ENCODE assay signal across 1 cellular context in genomic region chr10:129888784-129889616, GRCh38.
TF ChIP-seq lines count a peak whose summit lies in the region.

No MANE protein-coding gene starts in this region.

TF ChIP-seq in HepG2, 621 proteins besides CTCF, POLR2A, EP300 and RAD21 (continued from another document):
- TF ChIP-seq ZFYVE20 (CRISPR knock-in tag; IDR thresholded peaks at IDR 0.05; ENCODE audit: borderline replicate concordance, low read depth) (no peak), PATZ1 (CRISPR knock-in tag; IDR thresholded peaks at IDR 0.05) (0 out of 2 replicates have a peak, but pooled peaks have one; percentile 21), ZNF550 (CRISPR knock-in tag; IDR thresholded peaks at IDR 0.05; ENCODE audit: borderline replicate concordance) (no peak), XRCC5 (optimal IDR thresholded peaks at IDR 0.05; ENCODE audit: low read length) (peak; percentile 64), ZBTB7A (CRISPR knock-in tag; IDR thresholded peaks at IDR 0.05) (peak; percentile 62; the same call in 1 of the 2 replicates), AHR (CRISPR knock-in tag; IDR thresholded peaks at IDR 0.05) (peak; percentile 40; the same call in 1 of the 2 replicates), ZNF761 (CRISPR knock-in tag; conservative IDR thresholded peaks at IDR 0.05) (no peak), STAG1 (CRISPR knock-in tag; IDR thresholded peaks at IDR 0.05) (peak; percentile 63), KDM2A (CRISPR knock-in tag; IDR thresholded peaks at IDR 0.05; ENCODE audit: borderline replicate concordance, low read depth) (peak; percentile 67; the same call in 1 of the 2 replicates), ZNF687 (CRISPR knock-in tag; IDR thresholded peaks at IDR 0.05) (0 out of 2 replicates have a peak, but pooled peaks have one; percentile 22), MYC (CRISPR knock-in tag; IDR thresholded peaks at IDR 0.05; ENCODE audit: borderline replicate concordance) (peak; percentile 48; the same call in 1 of the 2 replicates), ZNF740 (CRISPR knock-in tag; IDR thresholded peaks at IDR 0.05) (0 out of 2 replicates have a peak, but pooled peaks have one; percentile 35), PRDM15 (CRISPR knock-in tag; IDR thresholded peaks at IDR 0.05) (no peak)
